In genomic region chr16:82452002-82452741, GRCh38 we compare ENCODE assay signal across 17 cellular contexts.
"Had no signal": no experiment of that assay in that cellular context is flagged by ENCODE, and none has a peak within 500 bp of the region (broad histone marks: within the 10 kb centered on the region; RNA-seq: fewer than 3 reads in every experiment).

No MANE protein-coding gene starts in this region.

- H3K36me3 Mint-ChIP-seq: activated naive CD8-positive, alpha-beta T cell; naive thymus-derived CD8-positive, alpha-beta T cell had no signal

- H3K9me3 ChIP-seq: body of pancreas, mucosa of descending colon, thoracic aorta had no signal

- H3K9me3 Mint-ChIP-seq: activated B cell treated with CpG ODN at 0.5 μM for 24 hours; activated CD8-positive, alpha-beta T cell treated with anti-CD3 and anti-CD28 coated beads for 36 hours; T-helper 2 cell treated with Interferon-gamma antibody and Interleukin-4, amounts not matched to agents 5 μg/mL and 100 μg/mL, for 36 hours had no signal

- H3K4me3 ChIP-seq: body of pancreas, mucosa of descending colon, thoracic aorta had no signal

- H3K27ac Mint-ChIP-seq: activated B cell treated with CpG ODN at 0.5 μM for 24 hours; activated CD8-positive, alpha-beta T cell treated with anti-CD3 and anti-CD28 coated beads for 36 hours; activated naive CD8-positive, alpha-beta T cell; naive thymus-derived CD8-positive, alpha-beta T cell; progenitor cell of endocrine pancreas; T-helper 2 cell treated with Interferon-gamma antibody and Interleukin-4, amounts not matched to agents 5 μg/mL and 100 μg/mL, for 36 hours had no signal

- H3K27me3 Mint-ChIP-seq: activated B cell treated with CpG ODN at 0.5 μM for 24 hours; activated naive CD8-positive, alpha-beta T cell had no signal

- H3K4me3 Mint-ChIP-seq: activated B cell treated with CpG ODN at 0.5 μM for 24 hours; activated CD8-positive, alpha-beta T cell treated with anti-CD3 and anti-CD28 coated beads for 36 hours; activated naive CD8-positive, alpha-beta T cell; activated T-cell treated with anti-CD3 and anti-CD28 coated beads, Interleukin-2, amount 50 U/mL, for 4 hours; naive thymus-derived CD8-positive, alpha-beta T cell; T-helper 2 cell treated with Interferon-gamma antibody and Interleukin-4, amounts not matched to agents 5 μg/mL and 100 μg/mL, for 36 hours had no signal

- DNase-seq: activated B cell treated with CpG ODN at 0.5 μM for 24 hours; activated CD4-positive, alpha-beta T cell treated with anti-CD3 and anti-CD28 coated beads for 48 hours; activated CD8-positive, alpha-beta T cell treated with anti-CD3 and anti-CD28 coated beads for 36 hours; activated effector memory CD4-positive, alpha-beta T cell treated with anti-CD3 and anti-CD28 coated beads, Interleukin-2, amount 50 U/mL, for 16 hours; activated T-cell treated with anti-CD3 and anti-CD28 coated beads, Interleukin-2, amount 50 U/mL, for 4 hours; amniotic stem cell; body of pancreas; effector memory CD4-positive, alpha-beta T cell; foreskin melanocyte; mucosa of descending colon; naive thymus-derived CD8-positive, alpha-beta T cell had no signal

- H3K36me3 ChIP-seq: thoracic aorta had no signal

- ATAC-seq: activated CD8-positive, alpha-beta T cell treated with anti-CD3 and anti-CD28 coated beads for 36 hours; activated T-cell treated with anti-CD3 and anti-CD28 coated beads, Interleukin-2, amount 50 U/mL, for 4 hours; body of pancreas; left lobe of liver; mucosa of descending colon; naive thymus-derived CD8-positive, alpha-beta T cell; sciatic nerve had no signal

- H3K4me1 Mint-ChIP-seq: activated B cell treated with CpG ODN at 0.5 μM for 24 hours had no signal

- H3K4me1 ChIP-seq: body of pancreas had no signal

- H3K27me3 ChIP-seq: body of pancreas had no signal

- H3K27ac ChIP-seq: body of pancreas, thoracic aorta had no signal
